ENCODE assay signal across 18 cellular contexts in the genomic region with DNA sequence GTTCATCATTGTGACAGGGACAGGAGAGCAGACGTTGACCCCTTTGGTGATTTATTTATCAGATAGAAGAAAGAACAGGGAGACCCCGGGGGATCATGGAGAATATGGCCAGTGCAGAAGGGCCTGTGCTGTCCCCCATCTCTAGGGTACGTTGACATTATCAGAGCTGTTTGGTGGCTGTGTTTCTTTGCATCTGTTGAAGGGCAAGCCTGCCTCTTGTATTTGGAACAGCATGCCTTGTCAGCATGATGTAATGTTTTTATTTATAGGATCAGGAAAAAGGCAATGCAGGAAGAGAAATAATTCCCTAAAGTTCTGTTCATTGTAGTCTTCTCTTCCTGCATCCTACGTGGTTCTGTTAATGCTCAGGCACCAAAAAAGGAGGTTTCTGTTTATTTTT. TPM values are rescaled to one million over a fixed set of nuclear protein-coding genes. Genes with fewer than 3 reads are reported as not detected.
DNase-seq lines count a peak whose midpoint lies in the region; ATAC-seq and TF ChIP-seq lines count a peak whose summit lies in the region.
"Had no signal": no experiment of that assay in that cellular context is flagged by ENCODE, and none has a peak within 500 bp of the region (broad histone marks: within the 10 kb centered on the region; RNA-seq: fewer than 3 reads in every experiment).

No MANE protein-coding gene starts in this region.

- H3K4me2 ChIP-seq in IMR-90 (ENCODE audit: low read depth, low read length) = peak overlapping the region; percentile 4; the same call in 1 of the 2 replicates

- CTCF ChIA-PET in IMR-90 (lab: Yijun Ruan, JAX) = no interaction called here

- no peaks in the 10 kb centered on the region for H3K27me3 Mint-ChIP-seq in brain

- no peak overlapping the region for H2BK120ac ChIP-seq in IMR-90 (ENCODE audit: low read depth, low read length)

- no peaks in the 10 kb centered on the region for H3K27me3 ChIP-seq in IMR-90 (ENCODE audit: control insufficient read depth, insufficient read depth, low read length)

- H2AK9ac ChIP-seq in IMR-90 (replicated peaks; ENCODE audit: low read depth, low read length, poor library complexity) = no peak overlapping the region

- TF ChIP-seq RAD21 in IMR-90 (IDR thresholded peaks at IDR 0.05; ENCODE audit: low read length) = no peak

- POLR2A ChIA-PET in IMR-90 (lab: Charles Lee; ENCODE audit: unreplicated experiment) = no interaction called here

- 43% methylated on average over 2 of the region's 4 CpGs; no CpG with 5 or more reads in 1 of the 2 experiments for WGBS in IMR-90 (ENCODE audit: extremely low coverage in 2 of 2, insufficient read length in 1 of 2), 2 experiments

- dilution Hi-C loops in IMR-90 (cut with HindIII; ENCODE audit: low sequenced_read_pairs, unreplicated experiment) = no loop called here

- H3K4me3 Mint-ChIP-seq in brain = no peak overlapping the region
- H3K4me3 Mint-ChIP-seq: activated CD8-positive, alpha-beta T cell treated with anti-CD3 and anti-CD28 coated beads, Interleukin-2, amount 10 ng/mL, durations not matched to agents 7 days and 5 days; neural crest cell had no signal

- H2AFZ ChIP-seq in IMR-90 (replicated peaks; ENCODE audit: low read length, poor library complexity) = no peak overlapping the region

- no peak overlapping the region for H3K4me3 ChIP-seq in IMR-90 (ENCODE audit: insufficient read depth, low read depth, low read length)
- H3K4me3 ChIP-seq: lower lobe of right lung had no signal

- no peak overlapping the region for H2BK20ac ChIP-seq in IMR-90 (ENCODE audit: low read depth, low read length)

- H2BK5ac ChIP-seq in IMR-90 (ENCODE audit: low read depth, low read length, poor library complexity, severe bottlenecking) = no peak overlapping the region

- no peak overlapping the region for H2AK5ac ChIP-seq in IMR-90 (ENCODE audit: low read depth, low read length)

- no peak overlapping the region for H4K5ac ChIP-seq in IMR-90 (ENCODE audit: low read depth, low read length)

- ATAC-seq in IMR-90 (ENCODE audit: low read depth) (peak; percentile 46; the same call in 1 of the 2 replicates), left ventricle myocardium superior (peak; percentile 96), HG02588 (IDR thresholded peaks at IDR 0.05; ENCODE audit: unreplicated experiment) (no peak), HG03457 (IDR thresholded peaks at IDR 0.05; ENCODE audit: unreplicated experiment) (no peak)
- ATAC-seq: activated CD8-positive, alpha-beta T cell treated with anti-CD3 and anti-CD28 coated beads, Interleukin-2, amount 10 ng/mL, durations not matched to agents 7 days and 5 days; lower lobe of right lung had no signal

- no peaks in the 10 kb centered on the region for H4K20me1 ChIP-seq in IMR-90 (ENCODE audit: insufficient read depth, low read length)

- H3K4ac ChIP-seq in IMR-90 (ENCODE audit: low read depth, low read length) = no peak overlapping the region

- no peak overlapping the region for H3K18ac ChIP-seq in IMR-90 (ENCODE audit: low read depth, low read length)

- no peaks in the 10 kb centered on the region for H3K9me3 ChIP-seq in IMR-90 (ENCODE audit: control insufficient read depth, insufficient read depth, low read length)
- H3K9me3 ChIP-seq: lower lobe of right lung had no signal

- no peak overlapping the region for H4K91ac ChIP-seq in IMR-90 (ENCODE audit: insufficient read depth, low read depth, low read length)

- DNase-seq in Ammon's horn (ENCODE audit: low spot score) (peak; percentile 54), IMR-90 (peak; percentile 20), left ventricle myocardium superior (no peak), UCSD-AML1 (lab: John Stamatoyannopoulos, UW; ENCODE audit: unreplicated experiment) (no peak), GOT3 (lab: John Stamatoyannopoulos, UW) (no peak)
- DNase-seq: activated CD8-positive, alpha-beta T cell treated with anti-CD3 and anti-CD28 coated beads, Interleukin-2, amount 10 ng/mL, durations not matched to agents 7 days and 5 days; Calu3; effector CD4-positive, alpha-beta T cell; KG1; lower lobe of right lung; NCI-H1105 treated with DMSO at 0.1 percent for 48 hours; NCI-H446; OCI-M1 had no signal

- no peak overlapping the region for H2BK15ac ChIP-seq in IMR-90 (ENCODE audit: low read depth, low read length)

- 0 out of 2 replicates have a peak overlapping the region, but pooled peaks have one; percentile 10 for H3K9ac ChIP-seq in IMR-90 (ENCODE audit: low read depth, low read length)

- TF ChIP-seq CTCF in IMR-90 (conservative IDR thresholded peaks at IDR 0.05; ENCODE audit: low read depth, low read length) = no peak
- no peak for TF ChIP-seq CTCF in brain (conservative IDR thresholded peaks at IDR 0.05)

- BruUV-seq in IMR-90 (replicated peaks; lab: Mats Ljungman, UMichigan) = no TSS peak

- H3K4me1 Mint-ChIP-seq in brain = peaks cover 29% of the 10 kb centered on the region

- H3K27ac ChIP-seq in IMR-90 (ENCODE audit: insufficient read depth, low read length) = no peak overlapping the region
- H3K27ac ChIP-seq: lower lobe of right lung, WERI-Rb-1 had no signal

- intact Hi-C loops in IMR-90 (cut with micrococcal nuclease) (no loop called here), left ventricle myocardium superior (cut with micrococcal nuclease) (no loop called here)

- H3K56ac ChIP-seq in IMR-90 (ENCODE audit: extremely low read depth, insufficient read depth, low read length) = no peak overlapping the region

- peaks cover 0 to 2% of the 10 kb centered on the region in 2 experiments; a peak in 1 of 4 replicates for H3K79me1 ChIP-seq in IMR-90 (ENCODE audit: low read depth in 1 of 2, low read length in 2 of 2)

- no peak overlapping the region for H4K8ac ChIP-seq in IMR-90 (ENCODE audit: low read depth in 2 of 2, low read length in 2 of 2)

- H3K36me3 Mint-ChIP-seq in brain = peaks cover 32% of the 10 kb centered on the region

- H3K4me1 ChIP-seq in IMR-90 (ENCODE audit: control insufficient read depth, insufficient read depth, low read length) = peaks cover 7% of the 10 kb centered on the region; the same call in 1 of the 2 replicates
- H3K4me1 ChIP-seq: lower lobe of right lung had no signal

- peaks cover 0 to 3% (median 0%) of the 10 kb centered on the region in 5 experiments for H3K9me3 Mint-ChIP-seq in brain

- peaks cover 4% of the 10 kb centered on the region; the same call in 1 of the 2 replicates for H3K9me1 ChIP-seq in IMR-90 (ENCODE audit: insufficient read depth, low read length)

- H3K36me3 ChIP-seq in IMR-90 (ENCODE audit: control insufficient read depth, insufficient read depth, low read length) = peaks cover 19% of the 10 kb centered on the region
- H3K36me3 ChIP-seq: lower lobe of right lung, WERI-Rb-1 had no signal

- TF ChIP-seq POLR2A in IMR-90 (IDR thresholded peaks at IDR 0.05; ENCODE audit: low read depth, low read length) = no peak

- in situ Hi-C loops in IMR-90 (cut with MboI; ENCODE audit: low sequenced_read_pairs) = no loop called here

- H3K23ac ChIP-seq in IMR-90 (ENCODE audit: low read depth, low read length) = no peak overlapping the region

- H3K27ac Mint-ChIP-seq in brain = peak overlapping the region in 3 of 5 experiments; percentile 28 to 88 (median 28)
- H3K27ac Mint-ChIP-seq: activated CD8-positive, alpha-beta T cell treated with anti-CD3 and anti-CD28 coated beads, Interleukin-2, amount 10 ng/mL, durations not matched to agents 7 days and 5 days had no signal

- no peak overlapping the region for H3K14ac ChIP-seq in IMR-90 (replicated peaks; ENCODE audit: low read depth, low read length)

TF ChIP-seq in IMR-90, 13 proteins besides CTCF, POLR2A, EP300 and RAD21:
- TF ChIP-seq MAZ (IDR thresholded peaks at IDR 0.05; ENCODE audit: borderline replicate concordance, low read depth, low read length) (no peak), NFE2L2 (IDR thresholded peaks at IDR 0.05; ENCODE audit: low read depth, low read length) (no peak), MAFK (IDR thresholded peaks at IDR 0.05; ENCODE audit: low read depth, low read length) (no peak), FOS (IDR thresholded peaks at IDR 0.05; ENCODE audit: low read depth, low read length) (no peak), RFX5 (IDR thresholded peaks at IDR 0.05; ENCODE audit: low read depth, low read length) (no peak), SMC3 (IDR thresholded peaks at IDR 0.05; ENCODE audit: low read depth, low read length) (no peak), RCOR1 (IDR thresholded peaks at IDR 0.05; ENCODE audit: insufficient replicate concordance, low read length) (no peak), CHD1 (IDR thresholded peaks at IDR 0.05; ENCODE audit: low read depth, low read length) (no peak), MXI1 (IDR thresholded peaks at IDR 0.05; ENCODE audit: borderline replicate concordance, low read depth, low read length) (no peak), BHLHE40 (IDR thresholded peaks at IDR 0.05; ENCODE audit: low read depth, low read length) (no peak), CEBPB (IDR thresholded peaks at IDR 0.05; ENCODE audit: low read depth, low read length) (no peak)
- TF ChIP-seq, protein P1, sequence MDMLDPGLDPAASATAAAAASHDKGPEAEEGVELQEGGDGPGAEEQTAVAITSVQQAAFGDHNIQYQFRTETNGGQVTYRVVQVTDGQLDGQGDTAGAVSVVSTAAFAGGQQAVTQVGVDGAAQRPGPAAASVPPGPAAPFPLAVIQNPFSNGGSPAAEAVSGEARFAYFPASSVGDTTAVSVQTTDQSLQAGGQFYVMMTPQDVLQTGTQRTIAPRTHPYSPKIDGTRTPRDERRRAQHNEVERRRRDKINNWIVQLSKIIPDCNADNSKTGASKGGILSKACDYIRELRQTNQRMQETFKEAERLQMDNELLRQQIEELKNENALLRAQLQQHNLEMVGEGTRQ (IDR thresholded peaks at IDR 0.05; ENCODE audit: low read depth, low read length) = no peak
- TF ChIP-seq, protein P2, sequence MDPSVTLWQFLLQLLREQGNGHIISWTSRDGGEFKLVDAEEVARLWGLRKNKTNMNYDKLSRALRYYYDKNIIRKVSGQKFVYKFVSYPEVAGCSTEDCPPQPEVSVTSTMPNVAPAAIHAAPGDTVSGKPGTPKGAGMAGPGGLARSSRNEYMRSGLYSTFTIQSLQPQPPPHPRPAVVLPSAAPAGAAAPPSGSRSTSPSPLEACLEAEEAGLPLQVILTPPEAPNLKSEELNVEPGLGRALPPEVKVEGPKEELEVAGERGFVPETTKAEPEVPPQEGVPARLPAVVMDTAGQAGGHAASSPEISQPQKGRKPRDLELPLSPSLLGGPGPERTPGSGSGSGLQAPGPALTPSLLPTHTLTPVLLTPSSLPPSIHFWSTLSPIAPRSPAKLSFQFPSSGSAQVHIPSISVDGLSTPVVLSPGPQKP (IDR thresholded peaks at IDR 0.05; ENCODE audit: borderline replicate concordance, low read depth, low read length) = no peak

RNA-seq across cellular contexts. Expression of a gene that starts 49.8 kb away (rescaled TPM):
- total RNA-seq in IMR-90 (2012; rRNA removed) = 3.6 and 4.1 TPM in 2 replicates
- polyA plus RNA-seq in IMR-90 (2012; rRNA removed) = 6.2 and 7.1 TPM in 2 replicates
- polyA plus RNA-seq in IMR-90 (2012; cell fraction: cytosol; rRNA removed) = 2.0 and 2.8 TPM in 2 replicates
- polyA plus RNA-seq in IMR-90 (2012; cell fraction: nucleus; rRNA removed; ENCODE audit: low replicate concordance) = 2.9 and 13.9 TPM in 2 replicates
- 4.8 TPM for polyA plus RNA-seq in brain (ENCODE audit: insufficient read depth, low read depth, low replicate concordance)
- not detected for total RNA-seq in left ventricle myocardium superior

Comparison
In these comparisons a context has a peak if more than half of its experiments do, and no peak if none do; other contexts are left out.
1. DNase-seq: peak in Ammon's horn (single experiment) and IMR-90 (single experiment); none in left ventricle myocardium superior (single experiment), UCSD-AML1 (single experiment) and GOT3 (single experiment).
2. ATAC-seq: peak in IMR-90 (single experiment) and left ventricle myocardium superior (single experiment); none in HG02588 (single experiment) and HG03457 (single experiment).